In the genomic region with DNA sequence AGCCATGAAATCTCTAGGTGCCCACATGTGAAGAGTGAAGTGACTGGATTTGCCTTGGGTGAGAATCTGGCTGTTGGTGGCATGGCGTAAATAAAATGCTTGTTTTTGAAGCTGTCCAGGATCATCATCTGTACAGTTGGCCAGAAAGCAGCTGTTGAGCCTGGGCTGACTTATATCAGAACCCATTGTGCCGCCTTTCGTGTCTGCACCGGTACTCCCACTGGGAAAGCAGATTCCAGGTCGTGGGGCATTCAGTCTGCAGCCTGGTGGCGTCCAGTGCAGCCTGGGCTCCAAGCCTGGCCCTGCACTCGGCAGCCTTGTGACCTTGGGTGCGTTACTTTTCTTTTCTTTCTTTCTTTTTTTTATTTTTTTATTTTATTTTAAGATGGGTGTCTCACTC, we compare ENCODE assay signal across 1 cellular context.
TF ChIP-seq lines count a peak whose summit lies in the region.

No MANE protein-coding gene starts in this region.

TF ChIP-seq in GM23338, 12 proteins besides CTCF, POLR2A, EP300 and RAD21 (continued from another document):
- TF ChIP-seq, protein P1, sequence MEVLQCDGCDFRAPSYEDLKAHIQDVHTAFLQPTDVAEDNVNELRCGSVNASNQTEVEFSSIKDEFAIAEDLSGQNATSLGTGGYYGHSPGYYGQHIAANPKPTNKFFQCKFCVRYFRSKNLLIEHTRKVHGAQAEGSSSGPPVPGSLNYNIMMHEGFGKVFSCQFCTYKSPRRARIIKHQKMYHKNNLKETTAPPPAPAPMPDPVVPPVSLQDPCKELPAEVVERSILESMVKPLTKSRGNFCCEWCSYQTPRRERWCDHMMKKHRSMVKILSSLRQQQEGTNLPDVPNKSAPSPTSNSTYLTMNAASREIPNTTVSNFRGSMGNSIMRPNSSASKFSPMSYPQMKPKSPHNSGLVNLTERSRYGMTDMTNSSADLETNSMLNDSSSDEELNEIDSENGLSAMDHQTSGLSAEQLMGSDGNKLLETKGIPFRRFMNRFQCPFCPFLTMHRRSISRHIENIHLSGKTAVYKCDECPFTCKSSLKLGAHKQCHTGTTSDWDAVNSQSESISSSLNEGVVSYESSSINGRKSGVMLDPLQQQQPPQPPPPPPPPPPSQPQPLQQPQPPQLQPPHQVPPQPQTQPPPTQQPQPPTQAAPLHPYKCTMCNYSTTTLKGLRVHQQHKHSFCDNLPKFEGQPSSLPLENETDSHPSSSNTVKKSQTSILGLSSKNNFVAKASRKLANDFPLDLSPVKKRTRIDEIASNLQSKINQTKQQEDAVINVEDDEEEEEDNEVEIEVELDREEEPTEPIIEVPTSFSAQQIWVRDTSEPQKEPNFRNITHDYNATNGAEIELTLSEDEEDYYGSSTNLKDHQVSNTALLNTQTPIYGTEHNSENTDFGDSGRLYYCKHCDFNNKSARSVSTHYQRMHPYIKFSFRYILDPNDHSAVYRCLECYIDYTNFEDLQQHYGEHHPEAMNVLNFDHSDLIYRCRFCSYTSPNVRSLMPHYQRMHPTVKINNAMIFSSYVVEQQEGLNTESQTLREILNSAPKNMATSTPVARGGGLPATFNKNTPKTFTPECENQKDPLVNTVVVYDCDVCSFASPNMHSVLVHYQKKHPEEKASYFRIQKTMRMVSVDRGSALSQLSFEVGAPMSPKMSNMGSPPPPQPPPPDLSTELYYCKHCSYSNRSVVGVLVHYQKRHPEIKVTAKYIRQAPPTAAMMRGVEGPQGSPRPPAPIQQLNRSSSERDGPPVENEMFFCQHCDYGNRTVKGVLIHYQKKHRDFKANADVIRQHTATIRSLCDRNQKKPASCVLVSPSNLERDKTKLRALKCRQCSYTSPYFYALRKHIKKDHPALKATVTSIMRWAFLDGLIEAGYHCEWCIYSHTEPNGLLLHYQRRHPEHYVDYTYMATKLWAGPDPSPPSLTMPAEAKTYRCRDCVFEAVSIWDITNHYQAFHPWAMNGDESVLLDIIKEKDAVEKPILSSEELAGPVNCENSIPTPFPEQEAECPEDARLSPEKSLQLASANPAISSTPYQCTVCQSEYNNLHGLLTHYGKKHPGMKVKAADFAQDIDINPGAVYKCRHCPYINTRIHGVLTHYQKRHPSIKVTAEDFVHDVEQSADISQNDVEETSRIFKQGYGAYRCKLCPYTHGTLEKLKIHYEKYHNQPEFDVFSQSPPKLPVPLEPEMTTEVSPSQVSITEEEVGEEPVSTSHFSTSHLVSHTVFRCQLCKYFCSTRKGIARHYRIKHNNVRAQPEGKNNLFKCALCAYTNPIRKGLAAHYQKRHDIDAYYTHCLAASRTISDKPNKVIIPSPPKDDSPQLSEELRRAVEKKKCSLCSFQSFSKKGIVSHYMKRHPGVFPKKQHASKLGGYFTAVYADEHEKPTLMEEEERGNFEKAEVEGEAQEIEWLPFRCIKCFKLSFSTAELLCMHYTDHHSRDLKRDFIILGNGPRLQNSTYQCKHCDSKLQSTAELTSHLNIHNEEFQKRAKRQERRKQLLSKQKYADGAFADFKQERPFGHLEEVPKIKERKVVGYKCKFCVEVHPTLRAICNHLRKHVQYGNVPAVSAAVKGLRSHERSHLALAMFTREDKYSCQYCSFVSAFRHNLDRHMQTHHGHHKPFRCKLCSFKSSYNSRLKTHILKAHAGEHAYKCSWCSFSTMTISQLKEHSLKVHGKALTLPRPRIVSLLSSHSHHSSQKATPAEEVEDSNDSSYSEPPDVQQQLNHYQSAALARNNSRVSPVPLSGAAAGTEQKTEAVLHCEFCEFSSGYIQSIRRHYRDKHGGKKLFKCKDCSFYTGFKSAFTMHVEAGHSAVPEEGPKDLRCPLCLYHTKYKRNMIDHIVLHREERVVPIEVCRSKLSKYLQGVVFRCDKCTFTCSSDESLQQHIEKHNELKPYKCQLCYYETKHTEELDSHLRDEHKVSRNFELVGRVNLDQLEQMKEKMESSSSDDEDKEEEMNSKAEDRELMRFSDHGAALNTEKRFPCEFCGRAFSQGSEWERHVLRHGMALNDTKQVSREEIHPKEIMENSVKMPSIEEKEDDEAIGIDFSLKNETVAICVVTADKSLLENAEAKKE (CRISPR knock-in tag; IDR thresholded peaks at IDR 0.05) = no peak
- TF ChIP-seq ZNF114 (CRISPR knock-in tag; IDR thresholded peaks at IDR 0.05) = no peak
- no peak for TF ChIP-seq NANOG (IDR thresholded peaks at IDR 0.05; ENCODE audit: borderline replicate concordance)
- TF ChIP-seq ZNF331 (CRISPR knock-in tag; IDR thresholded peaks at IDR 0.05; ENCODE audit: low read depth) = no peak
- no peak for TF ChIP-seq EZH2phosphoT487 (IDR thresholded peaks at IDR 0.05; ENCODE audit: unreplicated experiment)
- TF ChIP-seq EZH2 (IDR thresholded peaks at IDR 0.05; ENCODE audit: low read depth, unreplicated experiment) = no peak
- TF ChIP-seq, protein P2, sequence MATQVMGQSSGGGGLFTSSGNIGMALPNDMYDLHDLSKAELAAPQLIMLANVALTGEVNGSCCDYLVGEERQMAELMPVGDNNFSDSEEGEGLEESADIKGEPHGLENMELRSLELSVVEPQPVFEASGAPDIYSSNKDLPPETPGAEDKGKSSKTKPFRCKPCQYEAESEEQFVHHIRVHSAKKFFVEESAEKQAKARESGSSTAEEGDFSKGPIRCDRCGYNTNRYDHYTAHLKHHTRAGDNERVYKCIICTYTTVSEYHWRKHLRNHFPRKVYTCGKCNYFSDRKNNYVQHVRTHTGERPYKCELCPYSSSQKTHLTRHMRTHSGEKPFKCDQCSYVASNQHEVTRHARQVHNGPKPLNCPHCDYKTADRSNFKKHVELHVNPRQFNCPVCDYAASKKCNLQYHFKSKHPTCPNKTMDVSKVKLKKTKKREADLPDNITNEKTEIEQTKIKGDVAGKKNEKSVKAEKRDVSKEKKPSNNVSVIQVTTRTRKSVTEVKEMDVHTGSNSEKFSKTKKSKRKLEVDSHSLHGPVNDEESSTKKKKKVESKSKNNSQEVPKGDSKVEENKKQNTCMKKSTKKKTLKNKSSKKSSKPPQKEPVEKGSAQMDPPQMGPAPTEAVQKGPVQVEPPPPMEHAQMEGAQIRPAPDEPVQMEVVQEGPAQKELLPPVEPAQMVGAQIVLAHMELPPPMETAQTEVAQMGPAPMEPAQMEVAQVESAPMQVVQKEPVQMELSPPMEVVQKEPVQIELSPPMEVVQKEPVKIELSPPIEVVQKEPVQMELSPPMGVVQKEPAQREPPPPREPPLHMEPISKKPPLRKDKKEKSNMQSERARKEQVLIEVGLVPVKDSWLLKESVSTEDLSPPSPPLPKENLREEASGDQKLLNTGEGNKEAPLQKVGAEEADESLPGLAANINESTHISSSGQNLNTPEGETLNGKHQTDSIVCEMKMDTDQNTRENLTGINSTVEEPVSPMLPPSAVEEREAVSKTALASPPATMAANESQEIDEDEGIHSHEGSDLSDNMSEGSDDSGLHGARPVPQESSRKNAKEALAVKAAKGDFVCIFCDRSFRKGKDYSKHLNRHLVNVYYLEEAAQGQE (IDR thresholded peaks at IDR 0.05; ENCODE audit: unreplicated experiment) = no peak
- no peak for TF ChIP-seq POLR2AphosphoS5 (IDR thresholded peaks at IDR 0.05; ENCODE audit: low read depth)
- TF ChIP-seq JUNB (IDR thresholded peaks at IDR 0.05; ENCODE audit: unreplicated experiment) = no peak
- TF ChIP-seq, protein P3, sequence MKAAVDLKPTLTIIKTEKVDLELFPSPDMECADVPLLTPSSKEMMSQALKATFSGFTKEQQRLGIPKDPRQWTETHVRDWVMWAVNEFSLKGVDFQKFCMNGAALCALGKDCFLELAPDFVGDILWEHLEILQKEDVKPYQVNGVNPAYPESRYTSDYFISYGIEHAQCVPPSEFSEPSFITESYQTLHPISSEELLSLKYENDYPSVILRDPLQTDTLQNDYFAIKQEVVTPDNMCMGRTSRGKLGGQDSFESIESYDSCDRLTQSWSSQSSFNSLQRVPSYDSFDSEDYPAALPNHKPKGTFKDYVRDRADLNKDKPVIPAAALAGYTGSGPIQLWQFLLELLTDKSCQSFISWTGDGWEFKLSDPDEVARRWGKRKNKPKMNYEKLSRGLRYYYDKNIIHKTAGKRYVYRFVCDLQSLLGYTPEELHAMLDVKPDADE (IDR thresholded peaks at IDR 0.05) = no peak
- TF ChIP-seq STAT1 (IDR thresholded peaks at IDR 0.05; ENCODE audit: unreplicated experiment) = no peak
